In the genomic region with DNA sequence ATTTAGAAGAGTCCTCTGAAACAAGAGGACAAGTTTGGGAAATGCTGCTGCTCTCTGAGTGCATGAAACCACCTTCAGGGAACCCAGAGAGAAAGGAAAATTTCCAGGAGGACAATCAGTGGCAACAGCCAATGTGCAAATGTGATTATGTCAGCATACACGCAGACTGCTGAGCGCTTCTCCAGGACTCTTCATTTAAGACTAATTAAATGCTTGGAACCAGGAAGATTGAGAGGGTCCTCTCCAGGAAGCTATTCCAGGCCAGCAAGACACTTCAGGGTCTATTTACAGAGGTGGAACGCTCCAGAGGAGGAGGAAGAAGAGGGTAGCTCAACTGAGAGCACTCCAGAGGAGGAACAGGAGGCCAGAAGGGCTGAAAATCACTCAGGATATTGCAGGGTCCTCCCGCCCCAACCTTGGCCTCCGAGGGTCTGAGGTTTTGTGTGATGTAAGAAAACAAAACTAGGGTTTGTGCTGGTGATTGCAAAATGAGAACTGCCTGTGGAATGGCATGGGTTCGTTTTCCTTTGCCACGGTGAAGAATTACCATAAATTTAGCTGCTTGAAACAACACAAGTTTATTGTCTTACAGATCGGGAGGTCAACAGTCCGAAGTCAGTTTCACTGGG, we compare ENCODE assay signal across 25 cellular contexts. TPM values are rescaled to one million over a fixed set of nuclear protein-coding genes. Genes with fewer than 3 reads are reported as not detected.
"Had no signal": no experiment of that assay in that cellular context is flagged by ENCODE, and none has a peak within 500 bp of the region (broad histone marks: within the 10 kb centered on the region; RNA-seq: fewer than 3 reads in every experiment).

No MANE protein-coding gene starts in this region.

- H3K4me1 ChIP-seq: adrenal gland, ascending aorta, pancreas, tibial artery had no signal

- H3K27ac Mint-ChIP-seq: activated naive CD8-positive, alpha-beta T cell; activated T-helper 17 cell treated with anti-CD3 and anti-CD28 coated beads, Interleukin-2, amount 50 U/mL, for 72 hours; naive thymus-derived CD8-positive, alpha-beta T cell; stimulated activated effector memory CD8-positive, alpha-beta T cell treated with anti-CD3 and anti-CD28 coated beads, Interleukin-12 subunit alpha, Interleukin-12 subunit beta, amount 100 ng/mL, for 72 hours; stimulated activated naive CD8-positive, alpha-beta T cell treated with anti-CD3 and anti-CD28 coated beads, Interleukin-15, amount 100 ng/mL, for 72 hours had no signal

- H3K4me3 Mint-ChIP-seq: activated naive CD8-positive, alpha-beta T cell; activated T-helper 17 cell treated with anti-CD3 and anti-CD28 coated beads, Interleukin-2, amount 50 U/mL, for 72 hours; naive thymus-derived CD8-positive, alpha-beta T cell; stimulated activated effector memory CD8-positive, alpha-beta T cell treated with anti-CD3 and anti-CD28 coated beads, Interleukin-12 subunit alpha, Interleukin-12 subunit beta, amount 100 ng/mL, for 72 hours; stimulated activated naive CD8-positive, alpha-beta T cell treated with anti-CD3 and anti-CD28 coated beads, Interleukin-15, amount 100 ng/mL, for 72 hours had no signal

- DNase-seq: activated naive CD4-positive, alpha-beta T cell; activated T-cell treated with anti-CD3 and anti-CD28 coated beads, Interleukin-2, amount 50 U/mL, for 1 hour; adrenal gland; brain microvascular endothelial cell; caudate nucleus; dermis blood vessel endothelial cell; effector CD8-positive, alpha-beta T cell; foreskin melanocyte; left lung; naive thymus-derived CD8-positive, alpha-beta T cell; pancreas; right cardiac atrium; stimulated activated CD4-positive, alpha-beta T cell treated with anti-CD3 and anti-CD28 coated beads, Interleukin-1b, Interleukin-23, amount 100 ng/mL, for 48 hours; stimulated activated naive CD8-positive, alpha-beta T cell treated with anti-CD3 and anti-CD28 coated beads, Interleukin-15, amount 100 ng/mL, for 72 hours; tibial artery had no signal

- H3K27me3 ChIP-seq: adrenal gland, ascending aorta, brain microvascular endothelial cell, pancreas had no signal

- ATAC-seq: activated T-helper 17 cell treated with anti-CD3 and anti-CD28 coated beads, Interleukin-2, amount 50 U/mL, for 72 hours; esophagus mucosa; left lung; naive thymus-derived CD8-positive, alpha-beta T cell; pancreas; right cardiac atrium; stimulated activated effector memory CD8-positive, alpha-beta T cell treated with anti-CD3 and anti-CD28 coated beads, Interleukin-12 subunit alpha, Interleukin-12 subunit beta, amount 100 ng/mL, for 72 hours; stimulated activated naive CD8-positive, alpha-beta T cell treated with anti-CD3 and anti-CD28 coated beads, Interleukin-15, amount 100 ng/mL, for 72 hours had no signal

- H3K27ac ChIP-seq: adrenal gland, ascending aorta, brain microvascular endothelial cell, left lung, pancreas, skin epidermis, tibial artery had no signal

- H3K36me3 Mint-ChIP-seq: activated naive CD8-positive, alpha-beta T cell; naive thymus-derived CD8-positive, alpha-beta T cell; stimulated activated effector memory CD8-positive, alpha-beta T cell treated with anti-CD3 and anti-CD28 coated beads, Interleukin-12 subunit alpha, Interleukin-12 subunit beta, amount 100 ng/mL, for 72 hours had no signal

- H3K4me1 Mint-ChIP-seq: activated T-helper 17 cell treated with anti-CD3 and anti-CD28 coated beads, Interleukin-2, amount 50 U/mL, for 72 hours; stimulated activated naive CD8-positive, alpha-beta T cell treated with anti-CD3 and anti-CD28 coated beads, Interleukin-15, amount 100 ng/mL, for 72 hours had no signal

- H3K9me3 Mint-ChIP-seq: activated T-helper 17 cell treated with anti-CD3 and anti-CD28 coated beads, Interleukin-2, amount 50 U/mL, for 72 hours; naive thymus-derived CD8-positive, alpha-beta T cell; stimulated activated effector memory CD8-positive, alpha-beta T cell treated with anti-CD3 and anti-CD28 coated beads, Interleukin-12 subunit alpha, Interleukin-12 subunit beta, amount 100 ng/mL, for 72 hours; stimulated activated naive CD8-positive, alpha-beta T cell treated with anti-CD3 and anti-CD28 coated beads, Interleukin-15, amount 100 ng/mL, for 72 hours had no signal

- H3K36me3 ChIP-seq: adrenal gland, ascending aorta, brain microvascular endothelial cell, left lung, pancreas, tibial artery had no signal

- H3K4me3 ChIP-seq: adrenal gland, ascending aorta, left lung, pancreas, skin epidermis, tibial artery had no signal

RNA-seq across cellular contexts. Expression of a gene that starts 14.1 kb away (rescaled TPM):
- total RNA-seq: activated T-helper 17 cell treated with anti-CD3 and anti-CD28 coated beads, Interleukin-2, amount 50 U/mL, for 72 hours; ascending aorta; dermis blood vessel endothelial cell; esophagus mucosa; lung microvascular endothelial cell; naive thymus-derived CD8-positive, alpha-beta T cell; pulmonary artery endothelial cell; right cardiac atrium; ureter had no signal
- polyA plus RNA-seq: naive thymus-derived CD8-positive, alpha-beta T cell had no signal

RNA-seq across cellular contexts. Expression of a gene that starts 56.2 kb away (rescaled TPM):
- total RNA-seq: activated T-helper 17 cell treated with anti-CD3 and anti-CD28 coated beads, Interleukin-2, amount 50 U/mL, for 72 hours; adrenal gland; ascending aorta; dermis blood vessel endothelial cell; kidney epithelial cell; left lung; lung microvascular endothelial cell; naive thymus-derived CD8-positive, alpha-beta T cell; pancreas; pulmonary artery endothelial cell; right cardiac atrium; ureter had no signal
- polyA plus RNA-seq: adrenal gland; naive thymus-derived CD8-positive, alpha-beta T cell; pancreas; right cardiac atrium had no signal
